8 cellular contexts compared by ENCODE assay signal in the genomic region with DNA sequence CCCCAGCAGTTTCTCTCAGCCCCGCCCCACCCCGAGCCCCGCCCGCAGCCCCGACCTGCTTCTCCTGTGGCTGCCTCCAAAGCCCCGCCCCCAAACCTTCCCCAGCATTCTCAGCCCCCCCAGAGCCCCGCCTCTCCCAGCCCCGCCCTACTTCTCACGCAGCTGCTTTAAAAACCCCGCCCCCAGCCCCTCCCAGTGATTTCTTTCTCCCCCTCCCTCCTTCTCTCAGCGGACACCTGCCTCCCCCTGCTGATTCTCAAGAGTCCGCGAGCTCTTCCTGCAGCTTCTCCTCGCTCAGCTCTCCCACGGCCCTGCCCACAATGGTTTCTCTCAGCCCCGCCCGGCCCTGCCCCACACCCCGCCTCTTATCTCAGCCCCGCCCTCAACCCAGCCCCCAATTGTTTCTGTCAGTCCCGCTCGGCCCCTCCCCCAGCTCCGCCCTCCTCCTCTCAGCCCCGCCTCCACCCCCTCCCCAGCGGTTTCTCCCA. TPM values are rescaled to one million over a fixed set of nuclear protein-coding genes. Genes with fewer than 3 reads are reported as not detected.
DNase-seq lines count a peak whose midpoint lies in the region; ATAC-seq and TF ChIP-seq lines count a peak whose summit lies in the region.

No MANE protein-coding gene starts in this region.

- H3K9me3 ChIP-seq in HAP-1: no peaks in the 10 kb centered on the region
- no peaks in the 10 kb centered on the region for H3K9me3 ChIP-seq in adipocyte (ENCODE audit: control insufficient read depth, low read length)
- H3K9me3 ChIP-seq in heart right ventricle: no peaks in the 10 kb centered on the region

- H3K4me1 Mint-ChIP-seq in T-cell (peaks cover 0 to 10% (median 10%) of the 10 kb centered on the region in 3 donors), type B pancreatic cell (ENCODE audit: unreplicated experiment) (no peaks in the 10 kb centered on the region)

- H3K27ac Mint-ChIP-seq in T-cell (peak overlapping the region; percentile 96 to 100), type B pancreatic cell (peak overlapping the region; percentile 98)

- H3K4me1 ChIP-seq in HAP-1 (peaks cover 7% of the 10 kb centered on the region), adipocyte (ENCODE audit: control insufficient read depth, insufficient read depth, low read length) (peaks cover 8% of the 10 kb centered on the region), heart right ventricle (peaks cover 0 to 11% (median 4%) of the 10 kb centered on the region in 9 donors)

- DNase-seq in DMS153 treated with DMSO at 0.1 percent for 48 hours (lab: John Stamatoyannopoulos, UW; ENCODE audit: unreplicated experiment): peak; percentile 85
- peak; percentile 86 to 99 for DNase-seq in HAP-1 (ENCODE audit: low spot score in 2 of 2)
- peak; percentile 69 for DNase-seq in NCI-H1048 (lab: John Stamatoyannopoulos, UW)
- DNase-seq in T-cell: peak; percentile 73 to 94 (median 89)
- peak; percentile 94 for DNase-seq in adipocyte (ENCODE audit: low read depth)
- DNase-seq in heart right ventricle: peak; percentile 91 to 93
- DNase-seq in posterior cingulate gyrus: peak; percentile 78 to 97 (median 86)
- DNase-seq in type B pancreatic cell (ENCODE audit: extremely low spot score, unreplicated experiment): peak; percentile 84

- H3K27ac ChIP-seq in heart right ventricle: peak overlapping the region; percentile 84 to 93 (median 90)

- H3K36me3 Mint-ChIP-seq in T-cell (no peaks in the 10 kb centered on the region), type B pancreatic cell (no peaks in the 10 kb centered on the region)

- intact Hi-C loops in heart right ventricle (cut with DNase I) (no loop called here), posterior cingulate gyrus (cut with DNase I) (no loop called here)

- H3K4me3 ChIP-seq in HAP-1: peak overlapping the region; percentile 85
- H3K4me3 ChIP-seq in adipocyte (ENCODE audit: low read length): peak overlapping the region; percentile 93
- H3K4me3 ChIP-seq in heart right ventricle: peak overlapping the region in 9 of 10 donors; percentile 42 to 76 (median 66)

- peak; percentile 58 to 68 (median 60) for ATAC-seq in T-cell (replicated peaks in 1 of 4)
- peak; percentile 77 to 88 (median 82) for ATAC-seq in heart right ventricle

- H3K4me3 Mint-ChIP-seq in T-cell (peak overlapping the region; percentile 76 to 97 (median 80)), type B pancreatic cell (peak overlapping the region; percentile 93)

- CTCF ChIA-PET in T-cell (lab: Charles Lee): interaction anchor here (0.6 to 2.7 kb wide), 11 partner anchors 9 to 1648 kb away, joined by 3 to 64 read pairs (median 4); partner anchors contain the start of genes EOLA2 (in 1 of the 2) and IDS (in 1 of the 2)

- H3K27me3 Mint-ChIP-seq in T-cell: no peaks in the 10 kb centered on the region
- no peaks in the 10 kb centered on the region for H3K27me3 Mint-ChIP-seq in type B pancreatic cell

- POLR2A ChIA-PET in T-cell (lab: Charles Lee): interaction anchor here (0.6 to 3.7 kb wide), 20 partner anchors 10 to 1152 kb away, joined by 3 to 111 read pairs (median 8); partner anchors contain the start of genes EOLA2 (in 1 of the 2) and IDS (in 1 of the 2)

- H3K36me3 ChIP-seq in HAP-1 (replicated peaks) (0 out of 2 replicates have a peak, but pooled peaks cover 1% of the 10 kb centered on the region), adipocyte (ENCODE audit: control insufficient read depth, insufficient read depth, low read length, severe bottlenecking) (no peaks in the 10 kb centered on the region), heart right ventricle (peaks cover 0 to 4% (median 0%) of the 10 kb centered on the region in 9 donors)

- in situ Hi-C loops in HAP-1 (cut with MboI; ENCODE audit: low sequenced_read_pairs): no loop called here

- H3K9me3 Mint-ChIP-seq in T-cell: no peaks in the 10 kb centered on the region
- no peaks in the 10 kb centered on the region for H3K9me3 Mint-ChIP-seq in type B pancreatic cell

- H3K9ac ChIP-seq in adipocyte (ENCODE audit: low read length): peak overlapping the region; percentile 89

- TF ChIP-seq CTCF in heart right ventricle (IDR thresholded peaks at IDR 0.05): no peak
- no peak for TF ChIP-seq CTCF in type B pancreatic cell (conservative IDR thresholded peaks at IDR 0.05)

- no peaks in the 10 kb centered on the region for H3K27me3 ChIP-seq in HAP-1 (ENCODE audit: low read depth)
- no peaks in the 10 kb centered on the region for H3K27me3 ChIP-seq in adipocyte (replicated peaks; ENCODE audit: control insufficient read depth, insufficient read depth, low read length)
- no peaks in the 10 kb centered on the region for H3K27me3 ChIP-seq in heart right ventricle

- WGBS in heart right ventricle, 2 donors: 0 to 2% methylated on average over 6 to 24 of the region's 24 CpGs

RNA-seq across cellular contexts. Expression of gene EOLA1, which starts 0.6 kb away (rescaled TPM):
- 10 to 100 TPM; 24.1 to 79.0 (median 39.4) TPM for total RNA-seq in T-cell
- 10 to 100 TPM; 20.6 to 35.8 (median 26.1) TPM for total RNA-seq in heart right ventricle
- 10 to 100 TPM; 21.0 to 37.7 TPM for polyA plus RNA-seq in heart right ventricle
- total RNA-seq in type B pancreatic cell (ENCODE audit: low replicate concordance): 20.7 and 30.5 TPM in 2 replicates

RNA-seq across cellular contexts. Expression of gene HSFX3, which starts 9.5 kb away (rescaled TPM):
- total RNA-seq in T-cell (not detected), heart right ventricle (under 1 TPM in 2 of 10 donors, not detected in 8; 0.21 to 0.31 TPM), type B pancreatic cell (ENCODE audit: low replicate concordance) (not detected in 2 replicates)
- under 1 TPM in 1 of 2 donors, not detected in 1; 0.12 TPM for polyA plus RNA-seq in heart right ventricle

RNA-seq across cellular contexts. Expression of gene IDS, which starts 35.1 kb away (rescaled TPM):
- 100 to 1,000 TPM; 152 to 402 (median 182) TPM for total RNA-seq in T-cell
- 10 to 100 TPM; 65.3 to 89.5 (median 73.5) TPM for total RNA-seq in heart right ventricle
- polyA plus RNA-seq in heart right ventricle: 10 to 100 TPM; 24.0 to 30.5 TPM
- 46.8 and 173 TPM in 2 replicates for total RNA-seq in type B pancreatic cell (ENCODE audit: low replicate concordance)

RNA-seq across cellular contexts. Expression of gene MAGEA9B, which starts 47.1 kb away (rescaled TPM):
- not detected for total RNA-seq in T-cell
- not detected for total RNA-seq in heart right ventricle
- not detected for polyA plus RNA-seq in heart right ventricle
- not detected in 2 replicates for total RNA-seq in type B pancreatic cell (ENCODE audit: low replicate concordance)

RNA-seq across cellular contexts. Expression of gene HSFX2, which starts 54.9 kb away (rescaled TPM):
- not detected for total RNA-seq in T-cell
- 1 to 10 TPM in 3 of 10 donors, under 1 TPM in 3, not detected in 4; 0.22 to 2.2 (median 0.78) TPM for total RNA-seq in heart right ventricle
- polyA plus RNA-seq in heart right ventricle: 1 to 10 TPM in 1 of 2 donors, under 1 TPM in 1; 0.70 to 2.3 TPM
- total RNA-seq in type B pancreatic cell (ENCODE audit: low replicate concordance): not detected in 2 replicates

Comparison
In these comparisons a context has a peak if more than half of its experiments do, and no peak if none do; other contexts are left out.
1. Peak in every context shown above with its lines: DNase-seq, ATAC-seq, H3K4me3 ChIP-seq and H3K27ac ChIP-seq.